15 cellular contexts compared by ENCODE assay signal in the genomic region with DNA sequence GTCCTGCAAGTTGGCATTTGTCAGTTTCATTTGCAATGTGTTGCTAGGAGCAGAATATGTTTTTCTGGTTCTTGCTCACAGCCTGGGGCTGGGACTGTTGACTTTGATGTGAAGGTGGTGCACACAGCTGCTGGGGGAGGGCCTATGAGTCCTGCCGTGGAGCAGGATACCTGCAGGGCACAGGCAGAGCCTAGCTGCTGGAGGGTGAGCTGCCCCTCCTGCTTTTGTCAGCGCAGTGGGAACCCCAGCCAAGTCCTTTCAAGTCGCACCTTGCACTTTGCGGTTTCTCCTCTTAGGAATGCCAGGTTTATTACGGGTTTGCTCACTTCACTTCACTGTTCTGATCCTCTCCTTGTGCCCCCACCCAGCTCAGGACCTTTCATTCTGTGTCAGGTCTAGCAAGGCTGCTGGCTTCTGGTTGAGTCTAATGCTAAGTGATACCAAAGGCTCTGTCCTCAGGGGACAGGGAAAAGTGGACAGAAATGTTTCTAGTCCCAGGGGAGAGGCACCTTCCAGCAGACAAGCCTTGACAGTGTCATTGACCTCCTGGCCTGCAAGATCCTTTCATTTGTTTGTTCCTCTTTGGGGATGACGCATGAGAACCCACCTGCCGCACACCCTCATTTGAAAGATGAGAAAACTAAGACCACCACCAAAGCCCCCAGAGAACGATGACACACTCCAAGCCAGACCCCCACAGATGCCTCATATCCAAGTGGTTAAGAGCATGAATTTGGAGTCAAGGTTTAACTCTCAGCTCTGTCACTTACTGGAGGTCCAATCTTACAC. TPM values are rescaled to one million over a fixed set of nuclear protein-coding genes. Genes with fewer than 3 reads are reported as not detected.
DNase-seq lines count a peak whose midpoint lies in the region; ATAC-seq and TF ChIP-seq lines count a peak whose summit lies in the region.
"Had no signal": no experiment of that assay in that cellular context is flagged by ENCODE, and none has a peak within 500 bp of the region (broad histone marks: within the 10 kb centered on the region; RNA-seq: fewer than 3 reads in every experiment).

No MANE protein-coding gene starts in this region.

- intact Hi-C loops in dorsolateral prefrontal cortex (cut with DNase I), result no loop called here

- H3K27ac ChIP-seq in suprapubic skin (peak overlapping the region; percentile 51), dorsolateral prefrontal cortex (no peak overlapping the region)
- H3K27ac ChIP-seq: A549, spleen had no signal

- no peak for TF ChIP-seq POLR2A in suprapubic skin (IDR thresholded peaks at IDR 0.05)

- ATAC-seq in esophagus mucosa (peak; percentile 96), HG03469 (IDR thresholded peaks at IDR 0.05; ENCODE audit: unreplicated experiment) (no peak), HG02798 (IDR thresholded peaks at IDR 0.05; ENCODE audit: poor library complexity, unreplicated experiment) (no peak)

- peaks cover 31% of the 10 kb centered on the region for H3K4me1 ChIP-seq in suprapubic skin
- H3K4me1 ChIP-seq: A549, spleen had no signal

- no peak for TF ChIP-seq EP300 in suprapubic skin (IDR thresholded peaks at IDR 0.05)

- DNase-seq in NCI-H2196 (lab: John Stamatoyannopoulos, UW; ENCODE audit: unreplicated experiment) (peak; percentile 27), NCI-H2196 treated with DMSO at 0.1 percent for 48 hours (lab: John Stamatoyannopoulos, UW; ENCODE audit: unreplicated experiment) (no peak), NCI-H526 treated with DMSO at 0.1 percent for 48 hours (lab: John Stamatoyannopoulos, UW) (peak; percentile 84), suprapubic skin (ENCODE audit: low spot score in 2 of 2) (no peak), dorsolateral prefrontal cortex (no peak)
- DNase-seq: aorta, EL, naive B cell, spleen, T1000 had no signal

- WGBS in suprapubic skin, result 42% methylated on average over 8 of the region's 8 CpGs

- no peaks in the 10 kb centered on the region for H3K36me3 ChIP-seq in suprapubic skin
- H3K36me3 ChIP-seq: spleen had no signal

- H3K4me3 ChIP-seq in suprapubic skin, result no peak overlapping the region
- no peak overlapping the region for H3K4me3 ChIP-seq in dorsolateral prefrontal cortex
- H3K4me3 ChIP-seq: A549, spleen had no signal

- H3K9me3 ChIP-seq in suprapubic skin, result no peaks in the 10 kb centered on the region
- H3K9me3 ChIP-seq: A549, spleen had no signal

- H3K27me3 ChIP-seq in suprapubic skin (peaks cover 5% of the 10 kb centered on the region), dorsolateral prefrontal cortex (peaks cover 0 to 21% (median 4%) of the 10 kb centered on the region in 45 donors)

- TF ChIP-seq CTCF in suprapubic skin (IDR thresholded peaks at IDR 0.05) (no peak), dorsolateral prefrontal cortex (IDR thresholded peaks at IDR 0.05 in 54 of 56, conservative IDR thresholded peaks at IDR 0.05 in 2 of 56; ENCODE audit: low read depth in 1 of 56, partially characterized antibody in 56 of 56) (no peak)

RNA-seq across cellular contexts. Expression of a gene that starts 2.7 kb away (rescaled TPM):
- total RNA-seq in esophagus mucosa (not detected), suprapubic skin (not detected), dorsolateral prefrontal cortex (not detected)
- total RNA-seq: aorta, NCI-H460, spleen had no signal

RNA-seq across cellular contexts. Expression of a gene that starts 24.2 kb away (rescaled TPM):
- total RNA-seq in esophagus mucosa (22.8 TPM), suprapubic skin (10 to 100 TPM; 31.2 to 45.1 (median 37.2) TPM), dorsolateral prefrontal cortex (10 to 100 TPM; 16.2 to 42.7 (median 30.2) TPM)

Comparison
In these comparisons a context has a peak if more than half of its experiments do, and no peak if none do; other contexts are left out.
1. DNase-seq: peak in NCI-H2196 (single experiment) and NCI-H526 treated with DMSO at 0.1 percent for 48 hours (single experiment); none in NCI-H2196 treated with DMSO at 0.1 percent for 48 hours (single experiment), suprapubic skin (0 of 2) and dorsolateral prefrontal cortex (0 of 10).